ENCODE assay signal across 9 cellular contexts in genomic region chr3:37990527-37990926, GRCh38.
DNase-seq lines count a peak whose midpoint lies in the region; ATAC-seq and TF ChIP-seq lines count a peak whose summit lies in the region.
"Had no signal": no experiment of that assay in that cellular context is flagged by ENCODE, and none has a peak within 500 bp of the region (broad histone marks: within the 10 kb centered on the region; RNA-seq: fewer than 3 reads in every experiment).

Gene VILL, plus strand, starts transcription at chr3:37990786. Its CDS starts 2,887 bp downstream, at chr3:37993673.

- DNase-seq in SW480 (ENCODE audit: low spot score) = peak; percentile 71
- no peak for DNase-seq in retinal pigment epithelial cell (ENCODE audit: low read depth)
- DNase-seq in caudate nucleus (lab: John Stamatoyannopoulos, UW) = no peak
- no peak for DNase-seq in stimulated activated CD4-positive, alpha-beta T cell treated with anti-CD3 and anti-CD28 coated beads, Interleukin-4, amount 100 ng/mL, for 4 hours

- CTCF ChIA-PET in HEK293 (lab: Yijun Ruan, JAX) = interaction anchor here (1.0 kb wide), 2 partner anchors 13 to 24 kb away, joined by 3 read pairs; no protein-coding TSS in a partner anchor

- H3K27ac ChIP-seq in HEK293 (ENCODE audit: extremely low read depth, low read depth, low read length) (no peak within 1 kb of the TSS), caudate nucleus (ENCODE audit: low read depth, low read length) (no peak within 1 kb of the TSS)
- H3K27ac ChIP-seq: heart left ventricle had no signal

- no peak for ATAC-seq in HG02588 (IDR thresholded peaks at IDR 0.05; ENCODE audit: unreplicated experiment)
- no peak for ATAC-seq in GM18520 (IDR thresholded peaks at IDR 0.05; ENCODE audit: unreplicated experiment)
- ATAC-seq: heart left ventricle had no signal

- no peaks in the 10 kb centered on the region for H3K4me1 ChIP-seq in HEK293 (ENCODE audit: control insufficient read depth, insufficient read depth, low read length)

- no peaks in the 10 kb centered on the region for H3K36me3 ChIP-seq in HEK293 (ENCODE audit: control insufficient read depth in 2 of 2, insufficient read depth in 1 of 2, low read length in 2 of 2)
- H3K36me3 ChIP-seq: heart left ventricle had no signal

- POLR2A ChIA-PET in HEK293 (lab: Yijun Ruan, JAX) = no interaction called here

- no peaks in the 10 kb centered on the region for H3K9me3 ChIP-seq in HEK293 (ENCODE audit: control insufficient read depth, insufficient read depth, low read depth, low read length)
- no peaks in the 10 kb centered on the region for H3K9me3 ChIP-seq in iPS-18c (ENCODE audit: control insufficient read depth, insufficient read depth, low read length)
- H3K9me3 ChIP-seq: heart left ventricle had no signal

- H3K4me3 ChIP-seq in HEK293 (ENCODE audit: low read depth, low read length) (no peak within 1 kb of the TSS), iPS-18c (ENCODE audit: insufficient read depth, low read depth, low read length) (peak within 1 kb of the TSS; percentile 15; the same call in 1 of the 2 replicates), retinal pigment epithelial cell (ENCODE audit: low read length) (no peak within 1 kb of the TSS)
- H3K4me3 ChIP-seq: heart left ventricle had no signal

- TF ChIP-seq CTCF in HEK293 (tag by site-specific recombination; IDR thresholded peaks at IDR 0.05) (no peak), retinal pigment epithelial cell (conservative IDR thresholded peaks at IDR 0.05; ENCODE audit: low read depth, low read length) (peak; percentile 1)

TF ChIP-seq in HEK293, 187 proteins besides CTCF, POLR2A, EP300 and RAD21 (continues in another document):
- TF ChIP-seq ZNF600 (tag by site-specific recombination; IDR thresholded peaks at IDR 0.05) (peak; percentile 50; the same call in 1 of the 2 replicates), PRDM10 (tag by site-specific recombination; IDR thresholded peaks at IDR 0.05) (peak; percentile 38; the same call in 1 of the 2 replicates), ZBTB20 (tag by site-specific recombination; IDR thresholded peaks at IDR 0.05) (peak; percentile 27; the same call in 1 of the 2 replicates), ZNF704 (tag by site-specific recombination; IDR thresholded peaks at IDR 0.05) (no peak), GLIS1 (tag by site-specific recombination; IDR thresholded peaks at IDR 0.05) (peak; percentile 33; the same call in 1 of the 2 replicates), ZFP69B (tag by site-specific recombination; IDR thresholded peaks at IDR 0.05) (peak; percentile 63; the same call in 1 of the 2 replicates), KLF1 (tag by site-specific recombination; IDR thresholded peaks at IDR 0.05) (peak; percentile 76), KLF16 (tag by site-specific recombination; IDR thresholded peaks at IDR 0.05) (peak; percentile 48; the same call in 1 of the 2 replicates), ZNF292 (tag by site-specific recombination; IDR thresholded peaks at IDR 0.05; ENCODE audit: borderline replicate concordance, low read depth) (no peak), ZNF175 (tag by site-specific recombination; IDR thresholded peaks at IDR 0.05) (no peak), ZNF692 (tag by site-specific recombination; IDR thresholded peaks at IDR 0.05) (peak; percentile 84), EGR2 (tag by site-specific recombination; IDR thresholded peaks at IDR 0.05; ENCODE audit: low read depth) (peak; percentile 30), ZFHX2 (tag by site-specific recombination; conservative IDR thresholded peaks at IDR 0.05) (peak; percentile 60), KLF17 (tag by site-specific recombination; IDR thresholded peaks at IDR 0.05) (0 out of 2 replicates have a peak, but pooled peaks have one; percentile 43), ZNF266 (tag by site-specific recombination; IDR thresholded peaks at IDR 0.05; ENCODE audit: low read depth) (no peak), PRDM4 (tag by site-specific recombination; IDR thresholded peaks at IDR 0.05) (peak; percentile 83)
